Comparison of ENCODE assay signal across 16 cellular contexts in genomic region chr2:165827219-165827920, GRCh38. TPM values are rescaled to one million over a fixed set of nuclear protein-coding genes. Genes with fewer than 3 reads are reported as not detected.
DNase-seq lines count a peak whose midpoint lies in the region; ATAC-seq, FAIRE-seq and TF ChIP-seq lines count a peak whose summit lies in the region.
"Had no signal": no experiment of that assay in that cellular context is flagged by ENCODE, and none has a peak within 500 bp of the region (broad histone marks: within the 10 kb centered on the region; RNA-seq: fewer than 3 reads in every experiment).

No MANE protein-coding gene starts in this region.

- no peaks in the 10 kb centered on the region for H3K27me3 Mint-ChIP-seq in Calu3 (ENCODE audit: unreplicated experiment)
- H3K27me3 Mint-ChIP-seq in Caco-2 (ENCODE audit: insufficient read depth, unreplicated experiment), result peaks cover 4% of the 10 kb centered on the region
- H3K27me3 Mint-ChIP-seq: IgD-negative memory B cell had no signal

- no TSS peak for BruUV-seq in HepG2 (replicated peaks; lab: Mats Ljungman, UMichigan)
- BruUV-seq in Calu3 (replicated peaks; lab: Mats Ljungman, UMichigan), result no TSS peak
- no TSS peak for BruUV-seq in Caco-2 (replicated peaks; lab: Mats Ljungman, UMichigan)

- H3K9me3 Mint-ChIP-seq in Calu3 (ENCODE audit: low read depth, unreplicated experiment) (no peaks in the 10 kb centered on the region), Caco-2 (ENCODE audit: unreplicated experiment) (no peaks in the 10 kb centered on the region)

- no peak for ATAC-seq in HepG2
- ATAC-seq in right lobe of liver, result no peak
- peak; percentile 66 for ATAC-seq in HG02884 (IDR thresholded peaks at IDR 0.05; ENCODE audit: unreplicated experiment)
- ATAC-seq in HG03571 (IDR thresholded peaks at IDR 0.05; ENCODE audit: unreplicated experiment), result peak; percentile 66
- ATAC-seq: left cardiac atrium, upper lobe of right lung had no signal

- CTCF ChIA-PET in HepG2 (lab: Yijun Ruan, JAX; ENCODE audit: low intra/inter-chr PET ratio, low total read pairs) (no interaction called here), Calu3 (lab: Charles Lee) (no interaction called here), Caco-2 (lab: Charles Lee) (no interaction called here)

- H3K4me3 Mint-ChIP-seq in Calu3 (ENCODE audit: low read depth, unreplicated experiment) (no peak overlapping the region), Caco-2 (ENCODE audit: unreplicated experiment) (no peak overlapping the region)
- H3K4me3 Mint-ChIP-seq: IgD-negative memory B cell had no signal

- no peaks in the 10 kb centered on the region for H3K79me2 ChIP-seq in HepG2 (ENCODE audit: insufficient read depth, low read length)

- H3K9ac ChIP-seq in HepG2 (ENCODE audit: insufficient read depth, low read depth, low read length), result no peak overlapping the region

- H3K27ac ChIP-seq in HepG2 (ENCODE audit: extremely low read length, insufficient read depth, low read length) (no peak overlapping the region), right lobe of liver (no peak overlapping the region)
- H3K27ac ChIP-seq: skin epidermis, upper lobe of right lung had no signal

- H3K36me3 Mint-ChIP-seq in Calu3 (ENCODE audit: insufficient read depth, unreplicated experiment) (no peaks in the 10 kb centered on the region), Caco-2 (ENCODE audit: insufficient read depth, unreplicated experiment) (no peaks in the 10 kb centered on the region)
- H3K36me3 Mint-ChIP-seq: IgD-negative memory B cell had no signal

- no peak for DNase-seq in HepG2 (ENCODE audit: low spot score)
- no peak for DNase-seq in right lobe of liver
- no peak for DNase-seq in Calu3
- DNase-seq in Caco-2, result no peak
- DNase-seq in SW480 (ENCODE audit: low spot score), result no peak
- DNase-seq in amniotic stem cell (lab: John Stamatoyannopoulos, UW), result no peak
- DNase-seq: activated CD4-positive, CD25-positive, alpha-beta regulatory T cell; effector CD8-positive, alpha-beta T cell; glutamatergic neuron; left cardiac atrium; NCI-H187 treated with DMSO at 0.1 percent for 48 hours; upper lobe of right lung had no signal

- POLR2A ChIA-PET in HepG2 (lab: Yijun Ruan, JAX) (no interaction called here), Caco-2 (lab: Charles Lee) (no interaction called here)

- intact Hi-C loops in HepG2 (cut with micrococcal nuclease; ENCODE audit: unreplicated experiment), result no loop called here
- intact Hi-C loops in right lobe of liver (cut with DNase I), result no loop called here
- intact Hi-C loops in Calu3 (cut with micrococcal nuclease; ENCODE audit: unreplicated experiment), result no loop called here
- intact Hi-C loops in Caco-2 (cut with micrococcal nuclease; ENCODE audit: unreplicated experiment), result no loop called here

- H4K20me1 ChIP-seq in HepG2 (ENCODE audit: insufficient read depth, low read length), result no peaks in the 10 kb centered on the region

- H3K27ac Mint-ChIP-seq in Calu3 (ENCODE audit: unreplicated experiment) (no peak overlapping the region), Caco-2 (ENCODE audit: unreplicated experiment) (no peak overlapping the region)
- H3K27ac Mint-ChIP-seq: IgD-negative memory B cell had no signal

- no peak for TF ChIP-seq CTCF in HepG2 (CRISPR knock-in tag; IDR thresholded peaks at IDR 0.05)
- TF ChIP-seq CTCF in right lobe of liver (IDR thresholded peaks at IDR 0.05), result no peak
- no peak for TF ChIP-seq CTCF in Calu3 (IDR thresholded peaks at IDR 0.05; ENCODE audit: unreplicated experiment)
- no peak for TF ChIP-seq CTCF in Caco-2 (IDR thresholded peaks at IDR 0.05; ENCODE audit: insufficient read depth in 1 of 2, low read depth in 1 of 2, low read length in 1 of 2, severe bottlenecking in 1 of 2, unreplicated experiment in 1 of 2)

- TF ChIP-seq EP300 in HepG2 (IDR thresholded peaks at IDR 0.05; ENCODE audit: low read depth in 2 of 2, low read length in 2 of 2) (no peak), HepG2 (CRISPR knock-in tag; IDR thresholded peaks at IDR 0.05; ENCODE audit: borderline replicate concordance) (no peak)

- H3K9me3 ChIP-seq in HepG2 (ENCODE audit: low read length) (no peaks in the 10 kb centered on the region), right lobe of liver (no peaks in the 10 kb centered on the region), Caco-2 (no peaks in the 10 kb centered on the region)
- H3K9me3 ChIP-seq: upper lobe of right lung had no signal

- no peaks in the 10 kb centered on the region for H3K36me3 ChIP-seq in HepG2 (replicated peaks in 1 of 2; ENCODE audit: control insufficient read depth in 1 of 2, insufficient read depth in 2 of 2, low read length in 2 of 2)
- no peaks in the 10 kb centered on the region for H3K36me3 ChIP-seq in right lobe of liver
- H3K36me3 ChIP-seq in Caco-2 (ENCODE audit: control insufficient read depth, insufficient read depth, low read length), result no peaks in the 10 kb centered on the region
- H3K36me3 ChIP-seq: upper lobe of right lung had no signal

- no peak overlapping the region for H2AFZ ChIP-seq in HepG2 (ENCODE audit: low read length)

- 0% methylated on average over 3 of the region's 3 CpGs for WGBS in HepG2 (ENCODE audit: low lambda C conversion rate)
- 52% methylated on average over 3 of the region's 3 CpGs for WGBS in right lobe of liver (ENCODE audit: insufficient coverage, low coverage, low lambda C conversion rate, missing lambda C conversion rate)

- H3K4me2 ChIP-seq in HepG2 (ENCODE audit: low read depth, low read length), result no peak overlapping the region

- no peak for TF ChIP-seq RAD21 in HepG2 (CRISPR knock-in tag; IDR thresholded peaks at IDR 0.05)

- in situ Hi-C loops in HepG2 (cut with HindIII; ENCODE audit: extremely low pct_ligation_motif_present, low pct_unique_long_range_greater_than_20kb), result no loop called here

- FAIRE-seq in HepG2 (lab: Jason Lieb, UNC), result no peak

- H3K27me3 ChIP-seq in HepG2 (ENCODE audit: control insufficient read depth in 1 of 2, insufficient read depth in 2 of 2, low read length in 2 of 2) (no peaks in the 10 kb centered on the region), right lobe of liver (no peaks in the 10 kb centered on the region), Caco-2 (replicated peaks; ENCODE audit: control insufficient read depth, insufficient read depth, low read length) (no peaks in the 10 kb centered on the region)
- H3K27me3 ChIP-seq: upper lobe of right lung had no signal

- no peak for TF ChIP-seq POLR2A in HepG2 (IDR thresholded peaks at IDR 0.05; ENCODE audit: insufficient read depth in 1 of 2, low read depth in 2 of 2, low read length in 2 of 2)
- no peak for TF ChIP-seq POLR2A in right lobe of liver (IDR thresholded peaks at IDR 0.05)

- H3K4me1 ChIP-seq in HepG2 (ENCODE audit: insufficient read depth, low read length), result no peaks in the 10 kb centered on the region
- H3K4me1 ChIP-seq in right lobe of liver, result no peaks in the 10 kb centered on the region
- H3K4me1 ChIP-seq in Caco-2, result no peaks in the 10 kb centered on the region

- H3K4me1 Mint-ChIP-seq in Calu3 (ENCODE audit: low read depth, unreplicated experiment), result peaks cover 14% of the 10 kb centered on the region
- H3K4me1 Mint-ChIP-seq in Caco-2 (ENCODE audit: low read depth, unreplicated experiment), result no peaks in the 10 kb centered on the region
- H3K4me1 Mint-ChIP-seq: IgD-negative memory B cell had no signal

- H3K4me3 ChIP-seq in HepG2 (replicated peaks in 1 of 3; ENCODE audit: insufficient read depth in 1 of 3, low read depth in 2 of 3, low read length in 3 of 3), result no peak overlapping the region
- no peak overlapping the region for H3K4me3 ChIP-seq in right lobe of liver
- no peak overlapping the region for H3K4me3 ChIP-seq in Caco-2 (ENCODE audit: low read depth, low read length)
- H3K4me3 ChIP-seq: skin epidermis, upper lobe of right lung had no signal

TF ChIP-seq in HepG2, 621 proteins besides CTCF, POLR2A, EP300 and RAD21:
- no peak for TF ChIP-seq FOXA1 (IDR thresholded peaks at IDR 0.05)
- 0 out of 2 replicates have a peak, but pooled peaks have one; percentile 24 for TF ChIP-seq FOXA1 (CRISPR knock-in tag; IDR thresholded peaks at IDR 0.05)
- TF ChIP-seq ZFP36L1 (CRISPR knock-in tag; IDR thresholded peaks at IDR 0.05), result no peak

RNA-seq across cellular contexts. Expression of gene GALNT3, which starts 33.3 kb away (rescaled TPM):
- total RNA-seq in HepG2 (2016; rRNA removed; fragmentation: Illumina TruSeq; extraction: Trizol), result 0.29 TPM in 1 of 2 replicates, not detected in the other
- total RNA-seq in HepG2 (2016; cell fraction: cytosol; rRNA removed; fragmentation: Illumina TruSeq; extraction: Trizol; ENCODE audit: low read depth), result not detected in 2 replicates
- 0.22 TPM in 1 of 2 replicates, not detected in the other for total RNA-seq in HepG2 (2016; cell fraction: insoluble cytoplasmic fraction; rRNA removed; fragmentation: Illumina TruSeq; extraction: Trizol)
- 0.06 TPM in 1 of 2 replicates, not detected in the other for total RNA-seq in HepG2 (2016; cell fraction: membrane; rRNA removed; fragmentation: Illumina TruSeq; extraction: Trizol)
- 0.28 and 0.65 TPM in 2 replicates for total RNA-seq in HepG2 (2016; cell fraction: nucleus; rRNA removed; fragmentation: Illumina TruSeq; extraction: Trizol)
- 0.27 and 0.30 TPM in 2 replicates for polyA plus RNA-seq in HepG2 (2011; rRNA removed)
- 0.06 TPM in 1 of 2 replicates, not detected in the other for polyA plus RNA-seq in HepG2 (2011; cell fraction: cytosol; rRNA removed)
- 0.72 and 0.99 TPM in 2 replicates for polyA plus RNA-seq in HepG2 (2011; cell fraction: nucleus; rRNA removed)
- polyA plus RNA-seq in HepG2 (2012), result 0.55 and 1.2 TPM in 2 replicates
- polyA plus RNA-seq in HepG2 (2016; cell fraction: cytosol; fragmentation: Illumina TruSeq; extraction: Trizol; ENCODE audit: low read depth), result not detected in 2 replicates
- polyA plus RNA-seq in HepG2 (2016; cell fraction: insoluble cytoplasmic fraction; fragmentation: Illumina TruSeq; extraction: Trizol; ENCODE audit: low read depth), result 0.16 TPM in 1 of 2 replicates, not detected in the other
- polyA plus RNA-seq in HepG2 (2016; cell fraction: membrane; fragmentation: Illumina TruSeq; extraction: Trizol; ENCODE audit: low read depth), result not detected in 2 replicates
- polyA plus RNA-seq in HepG2 (2016; cell fraction: nucleus; fragmentation: Illumina TruSeq; extraction: Trizol; ENCODE audit: insufficient read depth, low read depth), result 0.92 and 1.8 TPM in 2 replicates
- polyA minus RNA-seq in HepG2 (2011; rRNA and poly(A)+ RNA removed; ENCODE audit: low replicate concordance), result 0.04 TPM in 1 of 2 replicates, not detected in the other
- not detected in 2 replicates for polyA minus RNA-seq in HepG2 (2011; cell fraction: cytosol; rRNA and poly(A)+ RNA removed)
- polyA minus RNA-seq in HepG2 (2011; cell fraction: nucleus; rRNA and poly(A)+ RNA removed), result 0.39 and 2.0 TPM in 2 replicates
- 1 to 10 TPM in 2 of 6 experiments, under 1 TPM in 4; 0.31 to 1.6 (median 0.80) TPM for total RNA-seq in right lobe of liver
- 75.0 and 79.8 TPM in 2 replicates for total RNA-seq in Calu3 (2022)
- total RNA-seq in Caco-2 (2022), result 17.2 and 19.0 TPM in 2 replicates

Comparison
In these comparisons a context has a peak if more than half of its experiments do, and no peak if none do; other contexts are left out.
1. ATAC-seq: peak in HG02884 (single experiment) and HG03571 (single experiment); none in HepG2 (single experiment) and right lobe of liver (0 of 4).